Comparison of ENCODE assay signal across 1 cellular context in the genomic region with DNA sequence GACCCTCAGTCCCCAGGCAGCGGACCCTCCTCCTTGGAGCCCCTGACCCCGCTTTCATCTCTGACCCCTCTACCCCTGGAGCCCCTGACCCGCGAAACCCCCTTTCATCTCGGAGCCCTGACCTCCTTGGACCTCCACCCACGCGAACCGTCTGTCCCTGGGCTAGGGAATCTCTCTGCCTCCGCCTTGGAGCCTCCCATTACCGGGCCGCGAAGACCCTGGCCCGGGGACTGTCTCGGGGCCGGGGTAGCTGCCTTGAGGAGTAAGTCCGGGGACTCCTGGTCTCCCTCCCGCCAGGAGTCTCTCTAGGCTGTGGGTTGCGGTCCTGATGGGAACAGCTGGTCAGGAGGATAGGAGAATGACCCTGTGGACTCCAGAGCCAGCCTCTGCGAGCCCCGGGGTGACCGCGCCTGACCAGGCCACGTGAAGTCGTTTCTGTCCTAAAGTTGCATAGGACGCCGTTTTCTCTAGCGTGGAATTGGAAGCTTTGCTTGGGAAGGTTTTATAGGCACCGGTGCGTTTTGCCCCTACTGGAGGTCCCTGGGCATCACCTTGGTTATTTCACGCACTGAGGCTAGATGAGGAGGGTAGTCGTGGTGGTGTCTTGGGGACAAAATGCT.
TF ChIP-seq lines count a peak whose summit lies in the region.

No MANE protein-coding gene starts in this region.

TF ChIP-seq in K562, 482 proteins besides CTCF, POLR2A, EP300 and RAD21 (continued from another document and continues in another):
- TF ChIP-seq, protein P1, sequence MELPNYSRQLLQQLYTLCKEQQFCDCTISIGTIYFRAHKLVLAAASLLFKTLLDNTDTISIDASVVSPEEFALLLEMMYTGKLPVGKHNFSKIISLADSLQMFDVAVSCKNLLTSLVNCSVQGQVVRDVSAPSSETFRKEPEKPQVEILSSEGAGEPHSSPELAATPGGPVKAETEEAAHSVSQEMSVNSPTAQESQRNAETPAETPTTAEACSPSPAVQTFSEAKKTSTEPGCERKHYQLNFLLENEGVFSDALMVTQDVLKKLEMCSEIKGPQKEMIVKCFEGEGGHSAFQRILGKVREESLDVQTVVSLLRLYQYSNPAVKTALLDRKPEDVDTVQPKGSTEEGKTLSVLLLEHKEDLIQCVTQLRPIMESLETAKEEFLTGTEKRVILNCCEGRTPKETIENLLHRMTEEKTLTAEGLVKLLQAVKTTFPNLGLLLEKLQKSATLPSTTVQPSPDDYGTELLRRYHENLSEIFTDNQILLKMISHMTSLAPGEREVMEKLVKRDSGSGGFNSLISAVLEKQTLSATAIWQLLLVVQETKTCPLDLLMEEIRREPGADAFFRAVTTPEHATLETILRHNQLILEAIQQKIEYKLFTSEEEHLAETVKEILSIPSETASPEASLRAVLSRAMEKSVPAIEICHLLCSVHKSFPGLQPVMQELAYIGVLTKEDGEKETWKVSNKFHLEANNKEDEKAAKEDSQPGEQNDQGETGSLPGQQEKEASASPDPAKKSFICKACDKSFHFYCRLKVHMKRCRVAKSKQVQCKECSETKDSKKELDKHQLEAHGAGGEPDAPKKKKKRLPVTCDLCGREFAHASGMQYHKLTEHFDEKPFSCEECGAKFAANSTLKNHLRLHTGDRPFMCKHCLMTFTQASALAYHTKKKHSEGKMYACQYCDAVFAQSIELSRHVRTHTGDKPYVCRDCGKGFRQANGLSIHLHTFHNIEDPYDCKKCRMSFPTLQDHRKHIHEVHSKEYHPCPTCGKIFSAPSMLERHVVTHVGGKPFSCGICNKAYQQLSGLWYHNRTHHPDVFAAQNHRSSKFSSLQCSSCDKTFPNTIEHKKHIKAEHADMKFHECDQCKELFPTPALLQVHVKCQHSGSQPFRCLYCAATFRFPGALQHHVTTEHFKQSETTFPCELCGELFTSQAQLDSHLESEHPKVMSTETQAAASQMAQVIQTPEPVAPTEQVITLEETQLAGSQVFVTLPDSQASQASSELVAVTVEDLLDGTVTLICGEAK (IDR thresholded peaks at IDR 0.05): peak; percentile 24
- TF ChIP-seq, protein P1 (CRISPR knock-in tag; IDR thresholded peaks at IDR 0.05): no peak
- TF ChIP-seq KDM5B (IDR thresholded peaks at IDR 0.05; ENCODE audit: insufficient replicate concordance, low read depth, low read length) (peak; percentile 46), GATAD2B (IDR thresholded peaks at IDR 0.05; ENCODE audit: borderline replicate concordance) (no peak), MEF2A (IDR thresholded peaks at IDR 0.05; ENCODE audit: control insufficient read depth, low read depth, low read length) (no peak), SMARCA4 (IDR thresholded peaks at IDR 0.05) (0 out of 2 replicates have a peak, but pooled peaks have one; percentile 23), RBFOX2 (IDR thresholded peaks at IDR 0.05; ENCODE audit: low read depth, low read length) (peak; percentile 71), MYC (IDR thresholded peaks at IDR 0.05; ENCODE audit: low read depth, low read length) (peak; percentile 35; the same call in 1 of the 2 replicates), MYC (CRISPR knock-in tag; IDR thresholded peaks at IDR 0.05; ENCODE audit: borderline replicate concordance, low read depth) (no peak; the same call in 1 of the 2 replicates), ZBTB17 (CRISPR knock-in tag; IDR thresholded peaks at IDR 0.05) (0 out of 2 replicates have a peak, but pooled peaks have one; percentile 35), CEBPG (CRISPR knock-in tag; IDR thresholded peaks at IDR 0.05) (peak; percentile 6; the same call in 1 of the 2 replicates), CEBPG (tag; conservative IDR thresholded peaks at IDR 0.05 in 1 of 2, IDR thresholded peaks at IDR 0.05 in 1 of 2) (no peak), BCL6 (CRISPR knock-in tag; IDR thresholded peaks at IDR 0.05) (no peak), EGR1 (conservative IDR thresholded peaks at IDR 0.05) (peak; percentile 90), L3MBTL2 (IDR thresholded peaks at IDR 0.05) (peak; percentile 51), DMBX1 (CRISPR knock-in tag; IDR thresholded peaks at IDR 0.05; ENCODE audit: borderline replicate concordance) (0 out of 2 replicates have a peak, but pooled peaks have one; percentile 42), ZNF232 (CRISPR knock-in tag; IDR thresholded peaks at IDR 0.05) (peak; percentile 80; the same call in 1 of the 2 replicates), ZNF197 (CRISPR knock-in tag; IDR thresholded peaks at IDR 0.05; ENCODE audit: low read depth) (no peak), TBP (optimal IDR thresholded peaks at IDR 0.05; ENCODE audit: low read depth, low read length) (peak; percentile 5), ZBTB1 (CRISPR knock-in tag; IDR thresholded peaks at IDR 0.05; ENCODE audit: borderline replicate concordance, low read depth) (peak; percentile 24; the same call in 1 of the 2 replicates)
- TF ChIP-seq, protein P2, sequence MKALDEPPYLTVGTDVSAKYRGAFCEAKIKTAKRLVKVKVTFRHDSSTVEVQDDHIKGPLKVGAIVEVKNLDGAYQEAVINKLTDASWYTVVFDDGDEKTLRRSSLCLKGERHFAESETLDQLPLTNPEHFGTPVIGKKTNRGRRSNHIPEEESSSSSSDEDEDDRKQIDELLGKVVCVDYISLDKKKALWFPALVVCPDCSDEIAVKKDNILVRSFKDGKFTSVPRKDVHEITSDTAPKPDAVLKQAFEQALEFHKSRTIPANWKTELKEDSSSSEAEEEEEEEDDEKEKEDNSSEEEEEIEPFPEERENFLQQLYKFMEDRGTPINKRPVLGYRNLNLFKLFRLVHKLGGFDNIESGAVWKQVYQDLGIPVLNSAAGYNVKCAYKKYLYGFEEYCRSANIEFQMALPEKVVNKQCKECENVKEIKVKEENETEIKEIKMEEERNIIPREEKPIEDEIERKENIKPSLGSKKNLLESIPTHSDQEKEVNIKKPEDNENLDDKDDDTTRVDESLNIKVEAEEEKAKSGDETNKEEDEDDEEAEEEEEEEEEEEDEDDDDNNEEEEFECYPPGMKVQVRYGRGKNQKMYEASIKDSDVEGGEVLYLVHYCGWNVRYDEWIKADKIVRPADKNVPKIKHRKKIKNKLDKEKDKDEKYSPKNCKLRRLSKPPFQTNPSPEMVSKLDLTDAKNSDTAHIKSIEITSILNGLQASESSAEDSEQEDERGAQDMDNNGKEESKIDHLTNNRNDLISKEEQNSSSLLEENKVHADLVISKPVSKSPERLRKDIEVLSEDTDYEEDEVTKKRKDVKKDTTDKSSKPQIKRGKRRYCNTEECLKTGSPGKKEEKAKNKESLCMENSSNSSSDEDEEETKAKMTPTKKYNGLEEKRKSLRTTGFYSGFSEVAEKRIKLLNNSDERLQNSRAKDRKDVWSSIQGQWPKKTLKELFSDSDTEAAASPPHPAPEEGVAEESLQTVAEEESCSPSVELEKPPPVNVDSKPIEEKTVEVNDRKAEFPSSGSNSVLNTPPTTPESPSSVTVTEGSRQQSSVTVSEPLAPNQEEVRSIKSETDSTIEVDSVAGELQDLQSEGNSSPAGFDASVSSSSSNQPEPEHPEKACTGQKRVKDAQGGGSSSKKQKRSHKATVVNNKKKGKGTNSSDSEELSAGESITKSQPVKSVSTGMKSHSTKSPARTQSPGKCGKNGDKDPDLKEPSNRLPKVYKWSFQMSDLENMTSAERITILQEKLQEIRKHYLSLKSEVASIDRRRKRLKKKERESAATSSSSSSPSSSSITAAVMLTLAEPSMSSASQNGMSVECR (CRISPR knock-in tag; IDR thresholded peaks at IDR 0.05): peak; percentile 16; the same call in 1 of the 2 replicates
- TF ChIP-seq, protein P3, sequence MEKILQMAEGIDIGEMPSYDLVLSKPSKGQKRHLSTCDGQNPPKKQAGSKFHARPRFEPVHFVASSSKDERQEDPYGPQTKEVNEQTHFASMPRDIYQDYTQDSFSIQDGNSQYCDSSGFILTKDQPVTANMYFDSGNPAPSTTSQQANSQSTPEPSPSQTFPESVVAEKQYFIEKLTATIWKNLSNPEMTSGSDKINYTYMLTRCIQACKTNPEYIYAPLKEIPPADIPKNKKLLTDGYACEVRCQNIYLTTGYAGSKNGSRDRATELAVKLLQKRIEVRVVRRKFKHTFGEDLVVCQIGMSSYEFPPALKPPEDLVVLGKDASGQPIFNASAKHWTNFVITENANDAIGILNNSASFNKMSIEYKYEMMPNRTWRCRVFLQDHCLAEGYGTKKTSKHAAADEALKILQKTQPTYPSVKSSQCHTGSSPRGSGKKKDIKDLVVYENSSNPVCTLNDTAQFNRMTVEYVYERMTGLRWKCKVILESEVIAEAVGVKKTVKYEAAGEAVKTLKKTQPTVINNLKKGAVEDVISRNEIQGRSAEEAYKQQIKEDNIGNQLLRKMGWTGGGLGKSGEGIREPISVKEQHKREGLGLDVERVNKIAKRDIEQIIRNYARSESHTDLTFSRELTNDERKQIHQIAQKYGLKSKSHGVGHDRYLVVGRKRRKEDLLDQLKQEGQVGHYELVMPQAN (IDR thresholded peaks at IDR 0.05; ENCODE audit: borderline replicate concordance): peak; percentile 14; the same call in 1 of the 2 replicates
- TF ChIP-seq, protein P4, sequence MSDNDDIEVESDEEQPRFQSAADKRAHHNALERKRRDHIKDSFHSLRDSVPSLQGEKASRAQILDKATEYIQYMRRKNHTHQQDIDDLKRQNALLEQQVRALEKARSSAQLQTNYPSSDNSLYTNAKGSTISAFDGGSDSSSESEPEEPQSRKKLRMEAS (CRISPR knock-in tag; IDR thresholded peaks at IDR 0.05): peak; percentile 52; the same call in 1 of the 2 replicates
- TF ChIP-seq, protein P5, sequence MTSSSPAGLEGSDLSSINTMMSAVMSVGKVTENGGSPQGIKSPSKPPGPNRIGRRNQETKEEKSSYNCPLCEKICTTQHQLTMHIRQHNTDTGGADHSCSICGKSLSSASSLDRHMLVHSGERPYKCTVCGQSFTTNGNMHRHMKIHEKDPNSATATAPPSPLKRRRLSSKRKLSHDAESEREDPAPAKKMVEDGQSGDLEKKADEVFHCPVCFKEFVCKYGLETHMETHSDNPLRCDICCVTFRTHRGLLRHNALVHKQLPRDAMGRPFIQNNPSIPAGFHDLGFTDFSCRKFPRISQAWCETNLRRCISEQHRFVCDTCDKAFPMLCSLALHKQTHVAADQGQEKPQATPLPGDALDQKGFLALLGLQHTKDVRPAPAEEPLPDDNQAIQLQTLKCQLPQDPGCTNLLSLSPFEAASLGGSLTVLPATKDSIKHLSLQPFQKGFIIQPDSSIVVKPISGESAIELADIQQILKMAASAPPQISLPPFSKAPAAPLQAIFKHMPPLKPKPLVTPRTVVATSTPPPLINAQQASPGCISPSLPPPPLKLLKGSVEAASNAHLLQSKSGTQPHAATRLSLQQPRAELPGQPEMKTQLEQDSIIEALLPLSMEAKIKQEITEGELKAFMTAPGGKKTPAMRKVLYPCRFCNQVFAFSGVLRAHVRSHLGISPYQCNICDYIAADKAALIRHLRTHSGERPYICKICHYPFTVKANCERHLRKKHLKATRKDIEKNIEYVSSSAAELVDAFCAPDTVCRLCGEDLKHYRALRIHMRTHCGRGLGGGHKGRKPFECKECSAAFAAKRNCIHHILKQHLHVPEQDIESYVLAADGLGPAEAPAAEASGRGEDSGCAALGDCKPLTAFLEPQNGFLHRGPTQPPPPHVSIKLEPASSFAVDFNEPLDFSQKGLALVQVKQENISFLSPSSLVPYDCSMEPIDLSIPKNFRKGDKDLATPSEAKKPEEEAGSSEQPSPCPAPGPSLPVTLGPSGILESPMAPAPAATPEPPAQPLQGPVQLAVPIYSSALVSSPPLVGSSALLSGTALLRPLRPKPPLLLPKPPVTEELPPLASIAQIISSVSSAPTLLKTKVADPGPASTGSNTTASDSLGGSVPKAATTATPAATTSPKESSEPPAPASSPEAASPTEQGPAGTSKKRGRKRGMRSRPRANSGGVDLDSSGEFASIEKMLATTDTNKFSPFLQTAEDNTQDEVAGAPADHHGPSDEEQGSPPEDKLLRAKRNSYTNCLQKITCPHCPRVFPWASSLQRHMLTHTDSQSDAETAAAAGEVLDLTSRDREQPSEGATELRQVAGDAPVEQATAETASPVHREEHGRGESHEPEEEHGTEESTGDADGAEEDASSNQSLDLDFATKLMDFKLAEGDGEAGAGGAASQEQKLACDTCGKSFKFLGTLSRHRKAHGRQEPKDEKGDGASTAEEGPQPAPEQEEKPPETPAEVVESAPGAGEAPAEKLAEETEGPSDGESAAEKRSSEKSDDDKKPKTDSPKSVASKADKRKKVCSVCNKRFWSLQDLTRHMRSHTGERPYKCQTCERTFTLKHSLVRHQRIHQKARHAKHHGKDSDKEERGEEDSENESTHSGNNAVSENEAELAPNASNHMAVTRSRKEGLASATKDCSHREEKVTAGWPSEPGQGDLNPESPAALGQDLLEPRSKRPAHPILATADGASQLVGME (CRISPR knock-in tag; IDR thresholded peaks at IDR 0.05): peak; percentile 42; the same call in 1 of the 2 replicates
- TF ChIP-seq, protein P6, sequence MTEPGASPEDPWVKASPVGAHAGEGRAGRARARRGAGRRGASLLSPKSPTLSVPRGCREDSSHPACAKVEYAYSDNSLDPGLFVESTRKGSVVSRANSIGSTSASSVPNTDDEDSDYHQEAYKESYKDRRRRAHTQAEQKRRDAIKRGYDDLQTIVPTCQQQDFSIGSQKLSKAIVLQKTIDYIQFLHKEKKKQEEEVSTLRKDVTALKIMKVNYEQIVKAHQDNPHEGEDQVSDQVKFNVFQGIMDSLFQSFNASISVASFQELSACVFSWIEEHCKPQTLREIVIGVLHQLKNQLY (CRISPR knock-in tag; conservative IDR thresholded peaks at IDR 0.05): peak in 1 of 2 experiments; percentile 61; a peak in 1 of 4 replicates
- TF ChIP-seq, protein P7, sequence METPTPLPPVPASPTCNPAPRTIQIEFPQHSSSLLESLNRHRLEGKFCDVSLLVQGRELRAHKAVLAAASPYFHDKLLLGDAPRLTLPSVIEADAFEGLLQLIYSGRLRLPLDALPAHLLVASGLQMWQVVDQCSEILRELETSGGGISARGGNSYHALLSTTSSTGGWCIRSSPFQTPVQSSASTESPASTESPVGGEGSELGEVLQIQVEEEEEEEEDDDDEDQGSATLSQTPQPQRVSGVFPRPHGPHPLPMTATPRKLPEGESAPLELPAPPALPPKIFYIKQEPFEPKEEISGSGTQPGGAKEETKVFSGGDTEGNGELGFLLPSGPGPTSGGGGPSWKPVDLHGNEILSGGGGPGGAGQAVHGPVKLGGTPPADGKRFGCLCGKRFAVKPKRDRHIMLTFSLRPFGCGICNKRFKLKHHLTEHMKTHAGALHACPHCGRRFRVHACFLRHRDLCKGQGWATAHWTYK (CRISPR knock-in tag; IDR thresholded peaks at IDR 0.05): peak; percentile 58; the same call in 1 of the 2 replicates
